Comparison of ENCODE assay signal across 34 cellular contexts in genomic region chr10:51485668-51486067, GRCh38.
"Had no signal": no experiment of that assay in that cellular context is flagged by ENCODE, and none has a peak within 500 bp of the region (broad histone marks: within the 10 kb centered on the region; RNA-seq: fewer than 3 reads in every experiment).

No MANE protein-coding gene starts in this region.

- H3K9me3 ChIP-seq: MG63 had no signal

- H3K4me3 ChIP-seq: MG63 had no signal

- DNase-seq: Karpas-422, Kasumi-1, MG63, MM.1S, MV-4-11, NCI-H1048, NCI-H1092, NCI-H1092 treated with DMSO at 0.1 percent for 48 hours, NCI-H1105, NCI-H1105 treated with DMSO at 0.1 percent for 48 hours, NCI-H1417, NCI-H1417 treated with DMSO at 0.1 percent for 48 hours, NCI-H1436, NCI-H1436 treated with DMSO at 0.1 percent for 48 hours, NCI-H146, NCI-H1694, NCI-H1694 treated with DMSO at 0.1 percent for 48 hours, NCI-H187, NCI-H187 treated with DMSO at 0.1 percent for 48 hours, NCI-H1930, NCI-H2029, NCI-H2029 treated with DMSO at 0.1 percent for 48 hours, NCI-H2081, NCI-H2081 treated with DMSO at 0.1 percent for 48 hours, NCI-H2171, NCI-H2171 treated with DMSO at 0.1 percent for 48 hours, NCI-H2227 treated with DMSO at 0.1 percent for 48 hours, NCI-H226, NCI-H345, NCI-H446, NCI-H446 treated with DMSO at 0.1 percent for 48 hours, NCI-H510A, NCI-H510A treated with DMSO at 0.1 percent for 48 hours, NCI-H524 had no signal

- H3K36me3 ChIP-seq: MG63 had no signal

- H3K27me3 ChIP-seq: MG63 had no signal
